ENCODE assay signal across 16 cellular contexts in genomic region chr22:21922370-21923162, GRCh38.
"Had no signal": no experiment of that assay in that cellular context is flagged by ENCODE, and none has a peak within 500 bp of the region (broad histone marks: within the 10 kb centered on the region; RNA-seq: fewer than 3 reads in every experiment).

No MANE protein-coding gene starts in this region.

- H3K27me3 ChIP-seq: adrenal gland, ascending aorta, breast epithelium, heart right ventricle, ovary, thyroid gland, uterus had no signal

- H3K4me3 ChIP-seq: adrenal gland, ascending aorta, breast epithelium, coronary artery, heart right ventricle, lower lobe of right lung, ovary, psoas muscle, thyroid gland, uterus had no signal

- DNase-seq: activated CD4-positive, alpha-beta T cell treated with anti-CD3 and anti-CD28 coated beads for 1 hour; activated T-cell treated with anti-CD3 and anti-CD28 coated beads, Interleukin-2, amount 50 U/mL, for 1 hour; erythroblast; foreskin fibroblast; heart right ventricle; lower lobe of right lung; naive thymus-derived CD4-positive, alpha-beta T cell; psoas muscle; stimulated activated CD4-positive, alpha-beta T cell treated with anti-CD3 and anti-CD28 coated beads, Interleukin-12 subunit alpha, Interleukin-12 subunit beta, amount 100 ng/mL, for 4 hours; thyroid gland; uterus had no signal

- H3K36me3 ChIP-seq: breast epithelium, ovary, uterus had no signal

- H3K4me1 ChIP-seq: ascending aorta, breast epithelium, lower lobe of right lung, psoas muscle had no signal

- H3K27ac ChIP-seq: ascending aorta, coronary artery, heart right ventricle, lower lobe of right lung, ovary, psoas muscle, thyroid gland, uterus had no signal

- H3K9me3 ChIP-seq: adrenal gland, ascending aorta, breast epithelium, heart right ventricle, lower lobe of right lung, ovary, psoas muscle, thyroid gland, uterus had no signal
